Comparison of ENCODE assay signal across 10 cellular contexts in the genomic region with DNA sequence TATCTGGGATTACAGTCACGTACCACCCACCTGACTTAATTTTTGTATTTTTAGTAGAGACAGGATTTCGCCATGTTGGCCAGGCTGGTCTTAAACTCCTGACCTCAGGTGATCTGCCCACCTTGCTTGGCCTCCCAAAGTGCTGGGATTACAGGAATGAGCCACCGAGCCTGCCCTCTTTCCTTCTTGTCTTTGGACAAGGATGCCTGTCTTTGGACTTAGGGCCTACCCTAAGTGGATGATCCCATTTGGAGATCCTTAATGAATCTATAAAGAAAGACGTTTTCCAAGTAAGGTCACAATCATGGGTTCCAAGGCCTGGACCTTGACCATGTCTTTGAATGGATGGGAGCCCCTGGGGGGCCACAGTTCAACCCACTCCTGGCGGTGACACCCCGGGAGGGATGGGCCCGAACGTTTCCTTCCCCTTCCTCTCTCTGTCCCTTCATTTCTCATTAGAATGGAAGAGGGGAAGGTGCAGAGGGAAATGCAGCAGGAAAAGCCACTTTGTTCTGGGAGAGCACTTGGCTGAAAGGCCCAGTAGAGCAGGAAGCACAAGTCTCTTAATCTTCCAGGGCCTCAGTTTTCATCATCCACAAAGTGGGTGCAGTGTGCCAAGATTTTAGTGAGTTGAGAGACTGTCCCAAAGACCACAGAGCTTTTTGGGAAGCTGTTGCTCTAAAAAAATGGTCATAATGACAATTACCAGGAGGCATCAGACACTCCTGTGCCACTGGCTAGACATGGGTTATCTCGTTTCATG.
DNase-seq lines count a peak whose midpoint lies in the region; ATAC-seq lines count a peak whose summit lies in the region.
"Had no signal": no experiment of that assay in that cellular context is flagged by ENCODE, and none has a peak within 500 bp of the region (broad histone marks: within the 10 kb centered on the region; RNA-seq: fewer than 3 reads in every experiment).

No MANE protein-coding gene starts in this region.

- H4K91ac ChIP-seq in mesenchymal stem cell (ENCODE audit: low read length) = no peak overlapping the region

- no peaks in the 10 kb centered on the region for H3K27me3 ChIP-seq in mesenchymal stem cell (ENCODE audit: control insufficient read depth in 1 of 2, insufficient read depth in 1 of 2, low read length in 2 of 2)
- H3K27me3 ChIP-seq: upper lobe of left lung had no signal

- no peaks in the 10 kb centered on the region for H3K9me3 ChIP-seq in mesenchymal stem cell (ENCODE audit: control insufficient read depth, low read length)
- H3K9me3 ChIP-seq: upper lobe of left lung had no signal

- H3K36me3 ChIP-seq in mesenchymal stem cell (ENCODE audit: control insufficient read depth in 1 of 2, insufficient read depth in 2 of 2, low read depth in 1 of 2, low read length in 2 of 2) = peaks cover 85 to 97% of the 10 kb centered on the region in 2 experiments

- H3K4me3 ChIP-seq in mesenchymal stem cell (ENCODE audit: insufficient read depth in 1 of 2, low read depth in 1 of 2, low read length in 2 of 2) = no peak overlapping the region
- H3K4me3 ChIP-seq: upper lobe of left lung had no signal

- no peak overlapping the region for H3K4me3 Mint-ChIP-seq in activated CD4-positive, alpha-beta memory T cell treated with anti-CD3 and anti-CD28 coated beads, Interleukin-2, amount 10 ng/mL, durations not matched to agents 7 days and 5 days

- no peak overlapping the region for H4K8ac ChIP-seq in mesenchymal stem cell (ENCODE audit: low read length)

- peak overlapping the region in 1 of 2 experiments; percentile 44 for H3K18ac ChIP-seq in mesenchymal stem cell (ENCODE audit: low read depth in 1 of 2, low read length in 2 of 2)

- H2BK120ac ChIP-seq in mesenchymal stem cell (ENCODE audit: low read depth, low read length) = no peak overlapping the region

- 91% methylated on average over 5 of the region's 9 CpGs for WGBS in mesenchymal stem cell

- no peak overlapping the region for H3K4ac ChIP-seq in mesenchymal stem cell (ENCODE audit: low read depth in 1 of 2, low read length in 2 of 2)

- POLR2A ChIA-PET in activated CD4-positive, alpha-beta memory T cell treated with anti-CD3 and anti-CD28 coated beads, Interleukin-2, amount 10 ng/mL, durations not matched to agents 7 days and 5 days (lab: Charles Lee) = interaction anchor here (1.1 to 2.6 kb wide), 10 partner anchors 12 to 162 kb away, joined by 3 to 11 read pairs (median 5); no protein-coding TSS in a partner anchor

- H3K4me2 ChIP-seq in mesenchymal stem cell (ENCODE audit: low read length, poor library complexity, severe bottlenecking) = no peak overlapping the region

- CTCF ChIA-PET in activated CD4-positive, alpha-beta memory T cell treated with anti-CD3 and anti-CD28 coated beads, Interleukin-2, amount 10 ng/mL, durations not matched to agents 7 days and 5 days (lab: Charles Lee) = interaction anchor here (0.8 to 3.0 kb wide), 15 partner anchors 28 to 162 kb away, joined by 3 to 44 read pairs (median 5); no protein-coding TSS in a partner anchor

- DNase-seq in left ventricle myocardium superior (peak; percentile 13), Right ventricle myocardium superior (no peak), mesenchymal stem cell (no peak), NCI-H146 treated with DMSO at 0.1 percent for 48 hours (lab: John Stamatoyannopoulos, UW; ENCODE audit: unreplicated experiment) (no peak), DMS53 treated with DMSO at 0.1 percent for 48 hours (lab: John Stamatoyannopoulos, UW; ENCODE audit: unreplicated experiment) (no peak), anterior cingulate cortex (lab: John Stamatoyannopoulos, UW) (no peak)
- DNase-seq in activated CD4-positive, alpha-beta memory T cell treated with anti-CD3 and anti-CD28 coated beads, Interleukin-2, amount 10 ng/mL, durations not matched to agents 7 days and 5 days = no peak

- H3K9me3 Mint-ChIP-seq in activated CD4-positive, alpha-beta memory T cell treated with anti-CD3 and anti-CD28 coated beads, Interleukin-2, amount 10 ng/mL, durations not matched to agents 7 days and 5 days = no peaks in the 10 kb centered on the region

- H2AK5ac ChIP-seq in mesenchymal stem cell (ENCODE audit: low read length, severe bottlenecking) = peak overlapping the region; percentile 30

- peak overlapping the region; percentile 51 for H3K9ac ChIP-seq in mesenchymal stem cell (ENCODE audit: low read length)

- peaks cover 9% of the 10 kb centered on the region for H3K4me1 ChIP-seq in mesenchymal stem cell (ENCODE audit: control insufficient read depth, insufficient read depth, low read depth, low read length)

- H3K14ac ChIP-seq in mesenchymal stem cell (ENCODE audit: low read length in 2 of 2) = no peak overlapping the region

- H2BK15ac ChIP-seq in mesenchymal stem cell (ENCODE audit: low read depth, poor library complexity, severe bottlenecking) = no peak overlapping the region

- no peak overlapping the region for H2AFZ ChIP-seq in mesenchymal stem cell (ENCODE audit: low read depth, low read length)

- intact Hi-C loops in left ventricle myocardium superior (cut with micrococcal nuclease) (loop anchor here (2.0 kb wide), 1 partner anchor 163 kb away; no protein-coding TSS in a partner anchor), Right ventricle myocardium superior (cut with DNase I) (loop anchor here (2.0 to 5.0 kb wide), 2 partner anchors 62 to 163 kb away; no protein-coding TSS in a partner anchor)

- peak overlapping the region; percentile 10 for H3K27ac Mint-ChIP-seq in activated CD4-positive, alpha-beta memory T cell treated with anti-CD3 and anti-CD28 coated beads, Interleukin-2, amount 10 ng/mL, durations not matched to agents 7 days and 5 days

- H3K27me3 Mint-ChIP-seq in activated CD4-positive, alpha-beta memory T cell treated with anti-CD3 and anti-CD28 coated beads, Interleukin-2, amount 10 ng/mL, durations not matched to agents 7 days and 5 days = no peaks in the 10 kb centered on the region

- H3K27ac ChIP-seq in mesenchymal stem cell (ENCODE audit: low read length, poor library complexity, severe bottlenecking) = no peak overlapping the region
- H3K27ac ChIP-seq: VCaP had no signal

- H3K79me1 ChIP-seq in mesenchymal stem cell (replicated peaks; ENCODE audit: low read length, poor library complexity, severe bottlenecking) = peaks cover 57% of the 10 kb centered on the region

- peaks cover 52% of the 10 kb centered on the region for H3K36me3 Mint-ChIP-seq in activated CD4-positive, alpha-beta memory T cell treated with anti-CD3 and anti-CD28 coated beads, Interleukin-2, amount 10 ng/mL, durations not matched to agents 7 days and 5 days (ENCODE audit: low read depth)

- H3K4me1 Mint-ChIP-seq in activated CD4-positive, alpha-beta memory T cell treated with anti-CD3 and anti-CD28 coated beads, Interleukin-2, amount 10 ng/mL, durations not matched to agents 7 days and 5 days = peaks cover 25% of the 10 kb centered on the region

- ATAC-seq in left ventricle myocardium superior (no peak), Right ventricle myocardium superior (ENCODE audit: poor library complexity) (no peak), HG03097 (IDR thresholded peaks at IDR 0.05; ENCODE audit: low FRiP score, unreplicated experiment) (no peak)

- H2BK5ac ChIP-seq in mesenchymal stem cell (ENCODE audit: low read depth, low read length, poor library complexity, severe bottlenecking) = no peak overlapping the region

- H2BK12ac ChIP-seq in mesenchymal stem cell (ENCODE audit: low read length in 2 of 2) = no peak overlapping the region

- no peak overlapping the region for H3K23ac ChIP-seq in mesenchymal stem cell (ENCODE audit: low read length in 2 of 2)
